ENCODE assay signal across 1 cellular context in the genomic region with DNA sequence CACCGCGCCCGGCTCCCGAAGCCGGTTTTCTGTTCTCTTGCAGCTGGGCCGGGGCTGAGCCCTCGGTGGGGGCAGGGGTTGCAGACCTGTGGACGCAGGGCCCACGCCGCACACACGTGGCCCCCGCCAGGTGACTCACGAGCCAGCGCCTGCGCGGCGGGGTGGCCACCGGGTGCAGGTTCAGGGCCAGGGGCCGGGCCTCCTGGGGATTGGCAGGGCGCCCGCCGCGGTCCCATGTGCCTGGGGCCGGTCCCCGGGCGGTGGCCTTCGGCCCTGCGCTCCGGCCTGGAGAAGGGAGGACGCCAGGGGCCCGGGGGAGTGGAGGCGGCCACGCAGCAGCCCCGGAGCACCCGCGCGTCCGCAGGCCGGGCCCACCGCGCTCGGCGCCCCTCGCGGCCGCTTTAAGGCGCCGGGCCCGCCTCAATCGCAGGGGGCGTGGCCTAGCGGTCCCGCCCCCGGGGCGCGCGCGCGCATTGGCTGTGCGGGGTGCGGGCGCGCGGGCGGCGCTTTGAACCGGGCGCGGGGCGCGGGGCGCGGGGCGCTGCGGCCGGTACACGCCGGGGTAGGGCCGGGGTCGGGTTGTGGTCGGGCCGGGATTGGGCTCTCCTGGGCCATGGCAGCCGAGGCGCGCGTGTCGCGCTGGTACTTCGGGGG.
TF ChIP-seq lines count a peak whose summit lies in the region.

SLC25A10 (plus strand) TSS at position 471 of the 654 bp plus-strand sequence; CDS start at position 614, 143 bp downstream.

TF ChIP-seq in H1, 55 proteins besides CTCF, POLR2A, EP300 and RAD21:
- no peak for TF ChIP-seq RFX5 (IDR thresholded peaks at IDR 0.05; ENCODE audit: borderline replicate concordance, low read depth, low read length)
- TF ChIP-seq ASH2L (IDR thresholded peaks at IDR 0.05; ENCODE audit: low read length) = no peak
- TF ChIP-seq TAF1 (IDR thresholded peaks at IDR 0.05; ENCODE audit: low read depth, low read length) = no peak
- TF ChIP-seq YY1 (IDR thresholded peaks at IDR 0.05; ENCODE audit: low read depth, low read length) = no peak
- TF ChIP-seq KDM5A (IDR thresholded peaks at IDR 0.05; ENCODE audit: low read length) = no peak
- TF ChIP-seq BACH1 (IDR thresholded peaks at IDR 0.05; ENCODE audit: low read length) = no peak
- TF ChIP-seq SIX5 (IDR thresholded peaks at IDR 0.05; ENCODE audit: low read depth, low read length) = no peak
- TF ChIP-seq PHF8 (conservative IDR thresholded peaks at IDR 0.05; ENCODE audit: low read depth, low read length) = peak; percentile 56
- no peak for TF ChIP-seq CTBP2 (IDR thresholded peaks at IDR 0.05; ENCODE audit: borderline replicate concordance, insufficient read depth, insufficient read length, low read length)
- TF ChIP-seq, protein P1, sequence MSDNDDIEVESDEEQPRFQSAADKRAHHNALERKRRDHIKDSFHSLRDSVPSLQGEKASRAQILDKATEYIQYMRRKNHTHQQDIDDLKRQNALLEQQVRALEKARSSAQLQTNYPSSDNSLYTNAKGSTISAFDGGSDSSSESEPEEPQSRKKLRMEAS (IDR thresholded peaks at IDR 0.05) = peak; percentile 65
- no peak for TF ChIP-seq NANOG (IDR thresholded peaks at IDR 0.05; ENCODE audit: insufficient read depth, low read depth, low read length, poor library complexity, severe bottlenecking)
- TF ChIP-seq CHD1 (IDR thresholded peaks at IDR 0.05; ENCODE audit: low read depth, low read length) = no peak
- TF ChIP-seq E2F6 (IDR thresholded peaks at IDR 0.05) = peak; percentile 45; the same call in 1 of the 2 replicates
- TF ChIP-seq KDM4A (IDR thresholded peaks at IDR 0.05; ENCODE audit: low read depth, low read length, severe bottlenecking) = peak; percentile 6
- TF ChIP-seq RBBP5 (IDR thresholded peaks at IDR 0.05; ENCODE audit: borderline replicate concordance, low read depth, low read length) = peak; percentile 3; the same call in 1 of the 2 replicates
- no peak for TF ChIP-seq TAF7 (optimal IDR thresholded peaks at IDR 0.05; ENCODE audit: borderline replicate concordance, low read depth, low read length)
- no peak for TF ChIP-seq CBX5 (IDR thresholded peaks at IDR 0.05; ENCODE audit: low read depth, low read length)
- no peak for TF ChIP-seq JUND (IDR thresholded peaks at IDR 0.05; ENCODE audit: low read length)
- no peak for TF ChIP-seq KDM1A (IDR thresholded peaks at IDR 0.05; ENCODE audit: borderline replicate concordance, low read length)
- TF ChIP-seq GTF2F1 (IDR thresholded peaks at IDR 0.05; ENCODE audit: borderline replicate concordance, low read depth, low read length) = no peak
- no peak for TF ChIP-seq SAP30 (IDR thresholded peaks at IDR 0.05; ENCODE audit: insufficient read depth, insufficient replicate concordance, low read length)
- no peak for TF ChIP-seq POLR2AphosphoS5 (IDR thresholded peaks at IDR 0.05; ENCODE audit: low read depth, low read length)
- no peak for TF ChIP-seq NRF1 (IDR thresholded peaks at IDR 0.05; ENCODE audit: low read depth, low read length)
- no peak for TF ChIP-seq CEBPB (IDR thresholded peaks at IDR 0.05; ENCODE audit: low read depth, low read length)
- TF ChIP-seq, protein P2, sequence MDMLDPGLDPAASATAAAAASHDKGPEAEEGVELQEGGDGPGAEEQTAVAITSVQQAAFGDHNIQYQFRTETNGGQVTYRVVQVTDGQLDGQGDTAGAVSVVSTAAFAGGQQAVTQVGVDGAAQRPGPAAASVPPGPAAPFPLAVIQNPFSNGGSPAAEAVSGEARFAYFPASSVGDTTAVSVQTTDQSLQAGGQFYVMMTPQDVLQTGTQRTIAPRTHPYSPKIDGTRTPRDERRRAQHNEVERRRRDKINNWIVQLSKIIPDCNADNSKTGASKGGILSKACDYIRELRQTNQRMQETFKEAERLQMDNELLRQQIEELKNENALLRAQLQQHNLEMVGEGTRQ (IDR thresholded peaks at IDR 0.05; ENCODE audit: low read length) = no peak
- TF ChIP-seq FOSL1 (IDR thresholded peaks at IDR 0.05; ENCODE audit: insufficient read depth, low read depth, low read length) = no peak
- no peak for TF ChIP-seq TBP (IDR thresholded peaks at IDR 0.05; ENCODE audit: low read depth, low read length)
- TF ChIP-seq BCL11A (IDR thresholded peaks at IDR 0.05; ENCODE audit: low read depth in 2 of 2, low read length in 2 of 2) = no peak
- no peak for TF ChIP-seq ZNF274 (IDR thresholded peaks at IDR 0.05; ENCODE audit: borderline replicate concordance, extremely low read depth, low read length)
- TF ChIP-seq JUN (IDR thresholded peaks at IDR 0.05; ENCODE audit: low read depth, low read length) = no peak
- TF ChIP-seq TCF12 (IDR thresholded peaks at IDR 0.05; ENCODE audit: low read depth, low read length) = no peak
- TF ChIP-seq HDAC2 (IDR thresholded peaks at IDR 0.05; ENCODE audit: borderline replicate concordance in 1 of 2, low read depth in 2 of 2, low read length in 2 of 2) = 0 out of 4 replicates have a peak, but pooled peaks of 1 of the 2 experiments have one; percentile 61
- no peak for TF ChIP-seq MAFK (IDR thresholded peaks at IDR 0.05; ENCODE audit: low read depth, low read length)
- TF ChIP-seq CHD2 (IDR thresholded peaks at IDR 0.05; ENCODE audit: low read length) = no peak
- TF ChIP-seq SIRT6 (IDR thresholded peaks at IDR 0.05; ENCODE audit: low read length) = no peak
- TF ChIP-seq HDAC6 (IDR thresholded peaks at IDR 0.05; ENCODE audit: low read depth, low read length) = no peak
- TF ChIP-seq SRF (IDR thresholded peaks at IDR 0.05; ENCODE audit: low read depth, low read length) = no peak
- no peak for TF ChIP-seq ATF3 (IDR thresholded peaks at IDR 0.05; ENCODE audit: insufficient read depth, low read depth, low read length)
- no peak for TF ChIP-seq SP2 (IDR thresholded peaks at IDR 0.05; ENCODE audit: low read length)
- no peak for TF ChIP-seq CREB1 (IDR thresholded peaks at IDR 0.05)
- TF ChIP-seq SP1 (IDR thresholded peaks at IDR 0.05; ENCODE audit: low read depth, low read length) = no peak
- 0 out of 2 replicates have a peak, but pooled peaks have one; percentile 13 for TF ChIP-seq EGR1 (IDR thresholded peaks at IDR 0.05; ENCODE audit: borderline replicate concordance, low read depth, low read length)
- no peak for TF ChIP-seq GABPA (IDR thresholded peaks at IDR 0.05; ENCODE audit: borderline replicate concordance, insufficient read depth, low read length)
- TF ChIP-seq, protein P3, sequence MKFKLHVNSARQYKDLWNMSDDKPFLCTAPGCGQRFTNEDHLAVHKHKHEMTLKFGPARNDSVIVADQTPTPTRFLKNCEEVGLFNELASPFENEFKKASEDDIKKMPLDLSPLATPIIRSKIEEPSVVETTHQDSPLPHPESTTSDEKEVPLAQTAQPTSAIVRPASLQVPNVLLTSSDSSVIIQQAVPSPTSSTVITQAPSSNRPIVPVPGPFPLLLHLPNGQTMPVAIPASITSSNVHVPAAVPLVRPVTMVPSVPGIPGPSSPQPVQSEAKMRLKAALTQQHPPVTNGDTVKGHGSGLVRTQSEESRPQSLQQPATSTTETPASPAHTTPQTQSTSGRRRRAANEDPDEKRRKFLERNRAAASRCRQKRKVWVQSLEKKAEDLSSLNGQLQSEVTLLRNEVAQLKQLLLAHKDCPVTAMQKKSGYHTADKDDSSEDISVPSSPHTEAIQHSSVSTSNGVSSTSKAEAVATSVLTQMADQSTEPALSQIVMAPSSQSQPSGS (IDR thresholded peaks at IDR 0.05; ENCODE audit: low read length) = no peak
